12 cellular contexts compared by ENCODE assay signal in genomic region chr21:45299026-45299863, GRCh38. TPM values are rescaled to one million over a fixed set of nuclear protein-coding genes. Genes with fewer than 3 reads are reported as not detected.
DNase-seq lines count a peak whose midpoint lies in the region; ATAC-seq, FAIRE-seq and TF ChIP-seq lines count a peak whose summit lies in the region.
"Had no signal": no experiment of that assay in that cellular context is flagged by ENCODE, and none has a peak within 500 bp of the region (broad histone marks: within the 10 kb centered on the region; RNA-seq: fewer than 3 reads in every experiment).

No MANE protein-coding gene starts in this region.

- peak overlapping the region; percentile 68 for H3K4me2 ChIP-seq in K562 (ENCODE audit: insufficient read depth, low read length)

- H3K36me3 ChIP-seq in K562 (ENCODE audit: control insufficient read depth, insufficient read depth, low read length) (no peaks in the 10 kb centered on the region), left ventricle myocardium inferior (no peaks in the 10 kb centered on the region), ovary (no peaks in the 10 kb centered on the region)

- no peak for TF ChIP-seq POLR2A in K562 (conservative IDR thresholded peaks at IDR 0.05)
- no peak for TF ChIP-seq POLR2A in ovary (IDR thresholded peaks at IDR 0.05)

- in situ Hi-C loops in K562 (cut with MboI) = no loop called here

- H3K9me1 ChIP-seq in K562 (ENCODE audit: control insufficient read depth, insufficient read depth, low read length) = no peaks in the 10 kb centered on the region

- DNase-seq in CMK (ENCODE audit: low read depth) = peak; percentile 40
- peak; percentile 75 to 88 (median 80) for DNase-seq in K562 (ENCODE audit: extremely low read depth in 1 of 4, low spot score in 3 of 4)
- DNase-seq in left ventricle myocardium inferior = peak; percentile 72
- peak; percentile 26 to 44 (median 39) for DNase-seq in ovary
- no peak for DNase-seq in NCI-H187 (lab: John Stamatoyannopoulos, UW)
- DNase-seq in stimulated activated naive CD8-positive, alpha-beta T cell treated with anti-CD3 and anti-CD28 coated beads, Interleukin-15, Interleukin-2, amounts not matched to agents 100 U/mL and 50 U/mL, for 24 hours = no peak
- DNase-seq: H9; stimulated activated CD4-positive, alpha-beta T cell treated with anti-CD3 and anti-CD28 coated beads, Interleukin-12 subunit alpha, Interleukin-12 subunit beta, amount 100 ng/mL, for 4 hours had no signal

- WGBS in K562 (ENCODE audit: insufficient coverage, low coverage, missing lambda C conversion rate) = 18% methylated on average over 22 of the region's 22 CpGs
- WGBS in ovary, 3 donors = 64 to 82% (median 69%) methylated on average over 22 of the region's 22 CpGs

- no peak for TF ChIP-seq RAD21 in K562 (CRISPR knock-in tag; conservative IDR thresholded peaks at IDR 0.05 in 1 of 2, IDR thresholded peaks at IDR 0.05 in 1 of 2)

- FAIRE-seq in K562 (lab: Jason Lieb, UNC) = peak; percentile 96
- FAIRE-seq: endometrium had no signal

- peak overlapping the region; percentile 47 to 74; a peak in 3 of 4 replicates for H3K9ac ChIP-seq in K562 (ENCODE audit: insufficient read depth in 1 of 2, low read depth in 2 of 2, low read length in 2 of 2)

- H2AFZ ChIP-seq in K562 (ENCODE audit: low read depth, low read length) = peak overlapping the region; percentile 79

- no peaks in the 10 kb centered on the region for H4K20me1 ChIP-seq in K562 (replicated peaks; ENCODE audit: control insufficient read depth, insufficient read depth, low read length)

- CTCF ChIA-PET in K562 (lab: Yijun Ruan, JAX; ENCODE audit: low intra/inter-chr PET ratio) = no interaction called here

- BruUV-seq in K562 (replicated peaks; lab: Mats Ljungman, UMichigan) = no TSS peak

- H3K27ac ChIP-seq in K562 (ENCODE audit: extremely low read depth, low read depth, low read length) = peak overlapping the region; percentile 31; the same call in 1 of the 3 replicates
- H3K27ac ChIP-seq in left ventricle myocardium inferior (replicated peaks) = peak overlapping the region; percentile 94
- H3K27ac ChIP-seq in ovary = peak overlapping the region; percentile 12 to 41
- H3K27ac ChIP-seq: RWPE1 had no signal

- H3K4me3 ChIP-seq in K562 = no peak overlapping the region
- H3K4me3 ChIP-seq in left ventricle myocardium inferior = peak overlapping the region; percentile 9
- H3K4me3 ChIP-seq in ovary = no peak overlapping the region

- H3K27me3 ChIP-seq in K562 (ENCODE audit: control insufficient read depth in 2 of 2, insufficient read depth in 2 of 2, low read length in 2 of 2) (peaks cover 0 to 25% of the 10 kb centered on the region in 2 experiments; a peak in 2 of 5 replicates), left ventricle myocardium inferior (ENCODE audit: low read depth) (no peaks in the 10 kb centered on the region), ovary (no peaks in the 10 kb centered on the region)

- no peaks in the 10 kb centered on the region for H3K9me3 ChIP-seq in K562 (replicated peaks; ENCODE audit: control insufficient read depth, insufficient read depth, low read depth, low read length)
- no peaks in the 10 kb centered on the region for H3K9me3 ChIP-seq in left ventricle myocardium inferior (replicated peaks)
- H3K9me3 ChIP-seq in ovary = no peaks in the 10 kb centered on the region

- POLR2A ChIA-PET in K562 (lab: Yijun Ruan, JAX) = interaction anchor here (1.2 kb wide), 2 partner anchors 10 to 12 kb away, joined by 4 read pairs; partner anchors contain the start of gene POFUT2

- no peak; a peak in 1 of 6 replicates for TF ChIP-seq CTCF in K562 (IDR thresholded peaks at IDR 0.05 in 2 of 3, conservative IDR thresholded peaks at IDR 0.05 in 1 of 3; ENCODE audit: insufficient read depth in 2 of 3, low read depth in 1 of 3, low read length in 3 of 3)
- no peak for TF ChIP-seq CTCF in left ventricle myocardium inferior (IDR thresholded peaks at IDR 0.05; ENCODE audit: borderline replicate concordance)
- no peak for TF ChIP-seq CTCF in ovary (IDR thresholded peaks at IDR 0.05)

- ATAC-seq in K562 (peak; percentile 96), HG02938 (IDR thresholded peaks at IDR 0.05; ENCODE audit: unreplicated experiment) (no peak), GM18870 (IDR thresholded peaks at IDR 0.05; ENCODE audit: unreplicated experiment) (no peak)
- ATAC-seq in stimulated activated naive CD8-positive, alpha-beta T cell treated with anti-CD3 and anti-CD28 coated beads, Interleukin-15, Interleukin-2, amounts not matched to agents 100 U/mL and 50 U/mL, for 24 hours = no peak

- 0 out of 2 replicates have a peak, but pooled peaks have one; percentile 4 for TF ChIP-seq EP300 in K562 (IDR thresholded peaks at IDR 0.05; ENCODE audit: low read length)
- no peak for TF ChIP-seq EP300 in ovary (IDR thresholded peaks at IDR 0.05)

- intact Hi-C loops in K562 (cut with micrococcal nuclease) = loop anchor here (5.0 kb wide), 1 partner anchor 58 kb away; no protein-coding TSS in a partner anchor
- intact Hi-C loops in left ventricle myocardium inferior (cut with micrococcal nuclease) = no loop called here
- intact Hi-C loops in ovary (cut with DNase I) = loop anchor here in 1 of 4 donors (10.0 kb wide), 1 partner anchor 106 kb away; the partner anchor contains the start of gene COL18A1

- H3K79me2 ChIP-seq in K562 (ENCODE audit: control insufficient read depth, insufficient read depth, low read length) = no peaks in the 10 kb centered on the region

- H3K4me1 ChIP-seq in K562 (replicated peaks in 1 of 2; ENCODE audit: control insufficient read depth in 2 of 2, insufficient read depth in 2 of 2, low read length in 2 of 2) = peaks cover 17 to 59% of the 10 kb centered on the region in 2 experiments
- peaks cover 75% of the 10 kb centered on the region for H3K4me1 ChIP-seq in left ventricle myocardium inferior
- H3K4me1 ChIP-seq in ovary (ENCODE audit: insufficient read depth) = peaks cover 21% of the 10 kb centered on the region

TF ChIP-seq in K562, 482 proteins besides CTCF, POLR2A, EP300 and RAD21 (continues in another document):
- TF ChIP-seq ZNF79 (CRISPR knock-in tag; IDR thresholded peaks at IDR 0.05; ENCODE audit: low read depth) (no peak), SMAD3 (CRISPR knock-in tag; conservative IDR thresholded peaks at IDR 0.05) (no peak), SIN3A (IDR thresholded peaks at IDR 0.05; ENCODE audit: borderline replicate concordance in 2 of 2, control insufficient read depth in 1 of 2, low read depth in 2 of 2, low read length in 2 of 2) (peak in 1 of 2 experiments; percentile 37; a peak in 1 of 4 replicates), CREM (IDR thresholded peaks at IDR 0.05; ENCODE audit: low read depth) (peak; percentile 36; the same call in 1 of the 2 replicates), RB1 (IDR thresholded peaks at IDR 0.05; ENCODE audit: low read depth) (no peak), ZHX1 (conservative IDR thresholded peaks at IDR 0.05; ENCODE audit: low read length) (no peak), PHB (CRISPR knock-in tag; IDR thresholded peaks at IDR 0.05) (no peak), ZNF146 (CRISPR knock-in tag; IDR thresholded peaks at IDR 0.05; ENCODE audit: unreplicated experiment) (no peak), ZNF354B (CRISPR knock-in tag; IDR thresholded peaks at IDR 0.05) (no peak), ZNF3 (CRISPR knock-in tag; IDR thresholded peaks at IDR 0.05) (no peak), JUND (IDR thresholded peaks at IDR 0.05; ENCODE audit: borderline replicate concordance, low read depth, low read length) (peak; percentile 35; the same call in 1 of the 2 replicates), JUND (tag; IDR thresholded peaks at IDR 0.05; ENCODE audit: borderline replicate concordance, low read depth, low read length) (peak; percentile 48; the same call in 1 of the 3 replicates), ARHGAP35 (IDR thresholded peaks at IDR 0.05; ENCODE audit: partially characterized antibody) (no peak)

RNA-seq across cellular contexts. Expression of gene POFUT2, which starts 11.6 kb away (rescaled TPM):
- 120 and 232 TPM in 2 replicates for total RNA-seq in K562 (2011; cell fraction: chromatin; rRNA removed; ENCODE audit: low replicate concordance)
- 126 and 138 TPM in 2 replicates for total RNA-seq in K562 (2011; cell fraction: nucleolus; rRNA removed)
- 113 and 131 TPM in 2 replicates for total RNA-seq in K562 (2011; cell fraction: nucleoplasm; rRNA removed)
- total RNA-seq in K562 (2014; rRNA removed) = 11.0 and 16.7 TPM in 2 replicates
- total RNA-seq in K562 (2014; rRNA removed; fragmentation: Illumina TruSeq; extraction: Trizol) = 7.6 and 9.2 TPM in 2 replicates
- 9.2 and 9.5 TPM in 2 replicates for total RNA-seq in K562 (2015; rRNA removed; fragmentation: Illumina TruSeq; extraction: Trizol)
- total RNA-seq in K562 (2021) = 24.2 and 24.6 TPM in 2 replicates
- 15.6 and 25.2 TPM in 2 replicates for polyA plus RNA-seq in K562 (2011; rRNA removed)
- polyA plus RNA-seq in K562 (2011; cell fraction: cytosol; rRNA removed) = 9.5 and 12.5 TPM in 2 replicates
- 152 and 163 TPM in 2 replicates for polyA plus RNA-seq in K562 (2011; cell fraction: nucleus; rRNA removed)
- polyA plus RNA-seq in K562 (2012) = 16.7 and 35.4 TPM in 2 replicates
- polyA plus RNA-seq in K562 (2014; fragmentation: Illumina TruSeq; extraction: Trizol) = 18.0 and 21.0 TPM in 2 replicates
- 1 to 10 TPM; 1.1 to 2.9 TPM for polyA plus RNA-seq in K562 (2014; fragmentation: Nextera tagmentation; extraction: Ambion mirVana)
- 18.3 and 21.2 TPM in 2 replicates for polyA plus RNA-seq in K562 (2014; rRNA removed)
- polyA minus RNA-seq in K562 (2011; rRNA and poly(A)+ RNA removed) = 6.4 and 6.5 TPM in 2 replicates
- polyA minus RNA-seq in K562 (2011; cell fraction: cytosol; rRNA and poly(A)+ RNA removed) = 3.6 and 8.4 TPM in 2 replicates
- polyA minus RNA-seq in K562 (2011; cell fraction: nucleus; rRNA and poly(A)+ RNA removed) = 33.5 and 49.3 TPM in 2 replicates
- total RNA-seq in left ventricle myocardium inferior = 20.9 TPM
- total RNA-seq in ovary = 10 to 100 TPM; 26.2 to 48.2 (median 40.1) TPM
- 10 to 100 TPM; 25.7 to 52.9 TPM for polyA plus RNA-seq in ovary

Comparison
In these comparisons a context has a peak if more than half of its experiments do, and no peak if none do; other contexts are left out.
1. DNase-seq: peak in CMK (single experiment), K562 (4 of 4), left ventricle myocardium inferior (single experiment) and ovary (5 of 5); none in NCI-H187 (0 of 2) and stimulated activated naive CD8-positive, alpha-beta T cell treated with anti-CD3 and anti-CD28 coated beads, Interleukin-15, Interleukin-2, amounts not matched to agents 100 U/mL and 50 U/mL, for 24 hours (single experiment).
2. H3K27ac ChIP-seq: peak in every context shown above with its lines; median percentile 94 in left ventricle myocardium inferior; 31 in K562; 26 in ovary.